ENCODE assay signal across 9 cellular contexts in the genomic region with DNA sequence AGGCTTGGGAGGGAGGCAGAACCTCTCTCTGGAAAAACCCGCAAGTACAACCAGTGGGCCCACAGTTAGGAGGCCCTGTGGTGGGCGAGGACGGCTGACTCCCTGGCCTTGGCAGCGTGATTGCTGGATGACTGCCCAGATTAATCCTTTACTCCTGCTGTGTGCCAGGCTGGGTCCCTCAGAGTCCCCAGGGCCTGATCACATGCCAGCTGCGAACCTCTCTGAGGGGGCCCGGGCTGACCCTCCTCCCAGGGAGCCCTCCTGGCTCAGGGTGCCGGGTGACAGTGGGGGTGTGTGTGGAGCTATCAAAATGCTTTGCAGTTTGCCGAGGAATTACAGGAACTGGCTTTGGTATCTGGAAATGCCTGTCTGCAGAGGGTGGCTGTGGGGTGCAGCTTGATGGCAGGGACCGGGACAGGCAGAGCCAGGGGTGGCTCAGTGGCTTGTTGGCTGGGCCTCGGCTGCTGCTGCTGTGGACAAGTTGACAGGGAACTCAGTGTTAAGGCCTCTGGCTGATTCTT. TPM values are rescaled to one million over a fixed set of nuclear protein-coding genes. Genes with fewer than 3 reads are reported as not detected.
DNase-seq lines count a peak whose midpoint lies in the region; ATAC-seq and TF ChIP-seq lines count a peak whose summit lies in the region.
"Had no signal": no experiment of that assay in that cellular context is flagged by ENCODE, and none has a peak within 500 bp of the region (broad histone marks: within the 10 kb centered on the region; RNA-seq: fewer than 3 reads in every experiment).

No MANE protein-coding gene starts in this region.

- H3K27me3 ChIP-seq in muscle layer of colon (ENCODE audit: control insufficient read depth in 1 of 2, insufficient read depth in 2 of 2, low read length in 2 of 2): no peaks in the 10 kb centered on the region

- peaks cover 0 to 2% (median 0%) of the 10 kb centered on the region in 9 donors for H3K9me3 Mint-ChIP-seq in naive thymus-derived CD8-positive, alpha-beta T cell

- H3K27me3 Mint-ChIP-seq in naive thymus-derived CD8-positive, alpha-beta T cell: no peaks in the 10 kb centered on the region

- no peak overlapping the region for H3K4me3 Mint-ChIP-seq in naive thymus-derived CD8-positive, alpha-beta T cell

- CTCF ChIA-PET in HEK293T (lab: Yijun Ruan, JAX): no interaction called here

- H3K27ac Mint-ChIP-seq in naive thymus-derived CD8-positive, alpha-beta T cell: peak overlapping the region in 4 of 10 donors; percentile 15 to 73 (median 47)

- H3K4me3 ChIP-seq in muscle layer of colon (ENCODE audit: low read depth in 1 of 2, low read length in 2 of 2): no peak overlapping the region

- peaks cover 30% of the 10 kb centered on the region for H3K4me1 ChIP-seq in muscle layer of colon (ENCODE audit: insufficient read depth, low read length)

- H3K27ac ChIP-seq in muscle layer of colon (ENCODE audit: low read depth, low read length): peak overlapping the region; percentile 42

- peaks cover 0 to 11% (median 0%) of the 10 kb centered on the region in 3 donors for H3K36me3 Mint-ChIP-seq in naive thymus-derived CD8-positive, alpha-beta T cell

- peaks cover under 1% of the 10 kb centered on the region for H3K36me3 ChIP-seq in muscle layer of colon (ENCODE audit: insufficient read depth, low read length)

- H3K9ac ChIP-seq in muscle layer of colon (ENCODE audit: low read length): peak overlapping the region; percentile 21

- H3K9me3 ChIP-seq in muscle layer of colon (ENCODE audit: low read length): no peaks in the 10 kb centered on the region

- POLR2A ChIA-PET in naive thymus-derived CD8-positive, alpha-beta T cell (lab: Charles Lee): interaction anchor here (0.8 to 1.7 kb wide), 2 partner anchors 49 to 62 kb away, joined by 4 to 6 read pairs; partner anchors contain the start of gene DNM2
- POLR2A ChIA-PET in HEK293T (lab: Yijun Ruan, JAX): no interaction called here

- peak; percentile 39 for DNase-seq in AG08395 (ENCODE audit: low spot score)
- peak; percentile 40 for DNase-seq in NCI-H1694 (lab: John Stamatoyannopoulos, UW)
- DNase-seq in dedifferentiated amniotic fluid mesenchymal stem cell (ENCODE audit: extremely low spot score): peak; percentile 30
- DNase-seq in naive thymus-derived CD8-positive, alpha-beta T cell: no peak
- DNase-seq in activated CD8-positive, alpha-beta memory T cell treated with anti-CD3 and anti-CD28 coated beads for 24 hours: no peak
- DNase-seq in HEK293T (ENCODE audit: extremely low spot score): no peak
- DNase-seq: NCI-H774 had no signal

- H3K4me1 Mint-ChIP-seq in naive thymus-derived CD8-positive, alpha-beta T cell: peaks cover 21 to 64% (median 56%) of the 10 kb centered on the region in 4 donors

- ATAC-seq in naive thymus-derived CD8-positive, alpha-beta T cell: no peak
- no peak for ATAC-seq in GM18502 (IDR thresholded peaks at IDR 0.05; ENCODE audit: poor library complexity, unreplicated experiment)

TF ChIP-seq in HEK293T, 16 proteins besides CTCF, POLR2A, EP300 and RAD21:
- TF ChIP-seq ARNT (IDR thresholded peaks at IDR 0.05): no peak
- TF ChIP-seq TARDBP (IDR thresholded peaks at IDR 0.05): no peak
- no peak for TF ChIP-seq LEF1 (IDR thresholded peaks at IDR 0.05; ENCODE audit: borderline replicate concordance)
- TF ChIP-seq ELF4 (IDR thresholded peaks at IDR 0.05): no peak
- no peak for TF ChIP-seq FOXM1 (IDR thresholded peaks at IDR 0.05; ENCODE audit: borderline replicate concordance)
- no peak for TF ChIP-seq HDGF (IDR thresholded peaks at IDR 0.05; ENCODE audit: borderline replicate concordance)
- no peak for TF ChIP-seq FOXA1 (IDR thresholded peaks at IDR 0.05)

RNA-seq across cellular contexts. Expression of gene DNM2, which starts 48.9 kb away (rescaled TPM):
- 100 to 1,000 TPM; 267 to 270 TPM for total RNA-seq in naive thymus-derived CD8-positive, alpha-beta T cell
- 10 to 100 TPM; 45.0 to 91.4 (median 60.9) TPM for polyA plus RNA-seq in naive thymus-derived CD8-positive, alpha-beta T cell

Comparison
In these comparisons a context has a peak if more than half of its experiments do, and no peak if none do; other contexts are left out.
1. DNase-seq: peak in AG08395 (single experiment), NCI-H1694 (single experiment) and dedifferentiated amniotic fluid mesenchymal stem cell (single experiment); none in naive thymus-derived CD8-positive, alpha-beta T cell (0 of 10), activated CD8-positive, alpha-beta memory T cell treated with anti-CD3 and anti-CD28 coated beads for 24 hours (single experiment) and HEK293T (single experiment).